Comparison of ENCODE assay signal across 29 cellular contexts in the genomic region with DNA sequence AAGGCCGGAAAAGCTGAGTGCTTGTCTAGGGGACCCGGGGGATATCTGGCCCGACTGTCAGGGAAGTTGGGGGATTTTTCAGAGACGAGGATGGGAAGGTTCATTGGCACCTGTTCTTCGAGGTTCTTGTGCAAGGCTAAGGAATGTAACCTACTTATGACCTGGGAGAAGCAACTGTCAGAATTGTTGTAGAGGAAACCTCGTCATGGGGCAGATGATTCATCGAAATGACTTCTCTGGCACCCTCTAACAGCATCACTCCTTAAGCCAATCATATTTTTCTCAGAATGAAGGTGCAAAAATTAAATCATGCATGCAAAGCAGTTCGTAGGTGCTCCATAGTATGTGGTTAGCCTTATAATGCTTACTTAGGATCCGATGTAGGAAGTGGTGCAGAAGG. TPM values are rescaled to one million over a fixed set of nuclear protein-coding genes. Genes with fewer than 3 reads are reported as not detected.
DNase-seq lines count a peak whose midpoint lies in the region; ATAC-seq and TF ChIP-seq lines count a peak whose summit lies in the region.
"Had no signal": no experiment of that assay in that cellular context is flagged by ENCODE, and none has a peak within 500 bp of the region (broad histone marks: within the 10 kb centered on the region; RNA-seq: fewer than 3 reads in every experiment).

No MANE protein-coding gene starts in this region.

- H2AFZ ChIP-seq in osteoblast (ENCODE audit: low read length): no peak overlapping the region

- peak overlapping the region; percentile 2; the same call in 1 of the 2 replicates for H3K27ac Mint-ChIP-seq in WTC11
- no peak overlapping the region for H3K27ac Mint-ChIP-seq in activated naive CD8-positive, alpha-beta T cell treated with anti-CD3 and anti-CD28 coated beads for 36 hours
- no peak overlapping the region for H3K27ac Mint-ChIP-seq in Caco-2 (ENCODE audit: unreplicated experiment)
- H3K27ac Mint-ChIP-seq: activated naive CD4-positive, alpha-beta T cell treated with anti-CD3 and anti-CD28 coated beads for 36 hours; naive thymus-derived CD8-positive, alpha-beta T cell; stimulated activated memory B cell treated with anti-CD40 and anti-IgM and Interleukin-4, amounts not matched to agents 10 μg/mL and 1 μg/mL and 100 μg/mL, for 72 hours; T-helper 17 cell had no signal

- H3K4me1 ChIP-seq in osteoblast (ENCODE audit: insufficient read depth, low read length) (no peaks in the 10 kb centered on the region), Caco-2 (no peaks in the 10 kb centered on the region)
- H3K4me1 ChIP-seq: BLaER1 had no signal

- H3K4me3 ChIP-seq in H7 (ENCODE audit: insufficient read depth, low read depth, low read length) (no peak overlapping the region), epithelial cell of proximal tubule (ENCODE audit: low read depth, low read length) (no peak overlapping the region), osteoblast (ENCODE audit: insufficient read depth, low read length) (no peak overlapping the region), Caco-2 (ENCODE audit: low read depth, low read length) (no peak overlapping the region)
- H3K4me3 ChIP-seq: BLaER1, GM12878, SK-N-MC, suprapubic skin, vagina had no signal

- H3K9me3 ChIP-seq in osteoblast (ENCODE audit: low read depth, low read length) (no peaks in the 10 kb centered on the region), Caco-2 (no peaks in the 10 kb centered on the region)
- H3K9me3 ChIP-seq: BLaER1, suprapubic skin, vagina had no signal

- POLR2A ChIA-PET in WTC11 (lab: Charles Lee): no interaction called here
- POLR2A ChIA-PET in Caco-2 (lab: Charles Lee): no interaction called here

- no TSS peak for BruUV-seq in Caco-2 (replicated peaks; lab: Mats Ljungman, UMichigan)

- H3K4me2 ChIP-seq in osteoblast (ENCODE audit: insufficient read depth, low read length): no peak overlapping the region
- H3K4me2 ChIP-seq: BLaER1 had no signal

- peaks cover 21% of the 10 kb centered on the region for H3K4me1 Mint-ChIP-seq in WTC11
- H3K4me1 Mint-ChIP-seq in activated naive CD8-positive, alpha-beta T cell treated with anti-CD3 and anti-CD28 coated beads for 36 hours: no peaks in the 10 kb centered on the region
- no peaks in the 10 kb centered on the region for H3K4me1 Mint-ChIP-seq in Caco-2 (ENCODE audit: low read depth, unreplicated experiment)
- H3K4me1 Mint-ChIP-seq: naive thymus-derived CD8-positive, alpha-beta T cell; stimulated activated memory B cell treated with anti-CD40 and anti-IgM and Interleukin-4, amounts not matched to agents 10 μg/mL and 1 μg/mL and 100 μg/mL, for 72 hours; T-helper 17 cell had no signal

- intact Hi-C loops in posterior cingulate gyrus (cut with DNase I) (no loop called here), Caco-2 (cut with micrococcal nuclease; ENCODE audit: unreplicated experiment) (no loop called here)

- H3K27me3 Mint-ChIP-seq in WTC11 (ENCODE audit: low read depth) (no peaks in the 10 kb centered on the region), Caco-2 (ENCODE audit: insufficient read depth, unreplicated experiment) (no peaks in the 10 kb centered on the region)
- no peaks in the 10 kb centered on the region for H3K27me3 Mint-ChIP-seq in activated naive CD8-positive, alpha-beta T cell treated with anti-CD3 and anti-CD28 coated beads for 36 hours
- H3K27me3 Mint-ChIP-seq: naive thymus-derived CD8-positive, alpha-beta T cell; stimulated activated memory B cell treated with anti-CD40 and anti-IgM and Interleukin-4, amounts not matched to agents 10 μg/mL and 1 μg/mL and 100 μg/mL, for 72 hours; T-helper 17 cell had no signal

- H3K36me3 Mint-ChIP-seq in WTC11: peaks cover 2% of the 10 kb centered on the region; the same call in 1 of the 2 replicates
- H3K36me3 Mint-ChIP-seq in activated naive CD8-positive, alpha-beta T cell treated with anti-CD3 and anti-CD28 coated beads for 36 hours: no peaks in the 10 kb centered on the region
- H3K36me3 Mint-ChIP-seq in Caco-2 (ENCODE audit: insufficient read depth, unreplicated experiment): no peaks in the 10 kb centered on the region
- H3K36me3 Mint-ChIP-seq: naive thymus-derived CD8-positive, alpha-beta T cell; stimulated activated memory B cell treated with anti-CD40 and anti-IgM and Interleukin-4, amounts not matched to agents 10 μg/mL and 1 μg/mL and 100 μg/mL, for 72 hours had no signal

- H3K27me3 ChIP-seq in H7 (ENCODE audit: control insufficient read depth, insufficient read depth, low read length): no peaks in the 10 kb centered on the region
- no peaks in the 10 kb centered on the region for H3K27me3 ChIP-seq in osteoblast (ENCODE audit: insufficient read depth, low read length)
- no peaks in the 10 kb centered on the region for H3K27me3 ChIP-seq in Caco-2 (replicated peaks; ENCODE audit: control insufficient read depth, insufficient read depth, low read length)
- H3K27me3 ChIP-seq: BLaER1, suprapubic skin, vagina had no signal

- H3K36me3 ChIP-seq in H7 (replicated peaks; ENCODE audit: control insufficient read depth, insufficient read depth, low read length) (no peaks in the 10 kb centered on the region), osteoblast (ENCODE audit: insufficient read depth, low read length) (no peaks in the 10 kb centered on the region), Caco-2 (ENCODE audit: control insufficient read depth, insufficient read depth, low read length) (no peaks in the 10 kb centered on the region)
- H3K36me3 ChIP-seq: BLaER1, suprapubic skin, vagina had no signal

- H4K20me1 ChIP-seq in osteoblast (ENCODE audit: insufficient read depth, low read length): no peaks in the 10 kb centered on the region
- H4K20me1 ChIP-seq: BLaER1 had no signal

- H3K4me3 Mint-ChIP-seq in WTC11: no peak overlapping the region
- no peak overlapping the region for H3K4me3 Mint-ChIP-seq in activated naive CD8-positive, alpha-beta T cell treated with anti-CD3 and anti-CD28 coated beads for 36 hours
- H3K4me3 Mint-ChIP-seq in Caco-2 (ENCODE audit: unreplicated experiment): no peak overlapping the region
- H3K4me3 Mint-ChIP-seq: activated naive CD4-positive, alpha-beta T cell treated with anti-CD3 and anti-CD28 coated beads for 36 hours; naive thymus-derived CD8-positive, alpha-beta T cell; stimulated activated memory B cell treated with anti-CD40 and anti-IgM and Interleukin-4, amounts not matched to agents 10 μg/mL and 1 μg/mL and 100 μg/mL, for 72 hours; T-helper 17 cell had no signal

- ATAC-seq in WTC11 (no peak), GM18867 (IDR thresholded peaks at IDR 0.05; ENCODE audit: unreplicated experiment) (no peak)
- ATAC-seq: GM12878; naive thymus-derived CD8-positive, alpha-beta T cell; right cardiac atrium; stimulated activated memory B cell treated with anti-CD40 and anti-IgM and Interleukin-4, amounts not matched to agents 10 μg/mL and 1 μg/mL and 100 μg/mL, for 72 hours; T-helper 17 cell had no signal

- DNase-seq in H7 (peak; percentile 9), WTC11 (ENCODE audit: low spot score) (no peak), epithelial cell of proximal tubule (ENCODE audit: low read depth) (peak; percentile 94), osteoblast (ENCODE audit: insufficient read length, low spot score, missing footprints) (peak; percentile 52), posterior cingulate gyrus (no peak), Caco-2 (no peak)
- DNase-seq in activated naive CD8-positive, alpha-beta T cell treated with anti-CD3 and anti-CD28 coated beads for 36 hours: no peak
- DNase-seq: activated CD4-positive, alpha-beta T cell treated with anti-CD3 and anti-CD28 coated beads for 48 hours; activated naive CD4-positive, alpha-beta T cell treated with anti-CD3 and anti-CD28 coated beads for 36 hours; activated T-cell treated with anti-CD3 and anti-CD28 coated beads, Interleukin-2, amount 50 U/mL, for 48 hours; central memory CD4-positive, alpha-beta T cell; dermis blood vessel endothelial cell; glutamatergic neuron; HCEC 1CT; mesenchymal stem cell; naive thymus-derived CD8-positive, alpha-beta T cell; NCI-H1436 treated with DMSO at 0.1 percent for 48 hours; NCI-H524; occipital lobe; right cardiac atrium; stimulated activated CD4-positive, alpha-beta T cell treated with anti-CD3 and anti-CD28 coated beads, Interleukin-4, amount 100 ng/mL, for 1 hour; T-helper 17 cell had no signal

- H3K9me3 Mint-ChIP-seq in WTC11 (no peaks in the 10 kb centered on the region), Caco-2 (ENCODE audit: unreplicated experiment) (no peaks in the 10 kb centered on the region)
- no peaks in the 10 kb centered on the region for H3K9me3 Mint-ChIP-seq in activated naive CD8-positive, alpha-beta T cell treated with anti-CD3 and anti-CD28 coated beads for 36 hours
- H3K9me3 Mint-ChIP-seq: stimulated activated memory B cell treated with anti-CD40 and anti-IgM and Interleukin-4, amounts not matched to agents 10 μg/mL and 1 μg/mL and 100 μg/mL, for 72 hours had no signal

- no peak for TF ChIP-seq CTCF in WTC11 (IDR thresholded peaks at IDR 0.05)
- TF ChIP-seq CTCF in epithelial cell of proximal tubule (conservative IDR thresholded peaks at IDR 0.05; ENCODE audit: low read depth, low read length): no peak
- TF ChIP-seq CTCF in osteoblast (IDR thresholded peaks at IDR 0.05; ENCODE audit: extremely low read depth, low read depth, low read length): no peak
- no peak for TF ChIP-seq CTCF in Caco-2 (IDR thresholded peaks at IDR 0.05; ENCODE audit: insufficient read depth in 1 of 2, low read depth in 1 of 2, low read length in 1 of 2, severe bottlenecking in 1 of 2, unreplicated experiment in 1 of 2)

- CTCF ChIA-PET in WTC11 (lab: Charles Lee) (no interaction called here), Caco-2 (lab: Charles Lee) (no interaction called here)

- H3K27ac ChIP-seq in osteoblast (ENCODE audit: low read depth, low read length): no peak overlapping the region
- H3K27ac ChIP-seq: BLaER1, SK-N-MC, suprapubic skin, vagina had no signal

- no peaks in the 10 kb centered on the region for H3K79me2 ChIP-seq in osteoblast (ENCODE audit: insufficient read depth, low read length)

TF ChIP-seq in WTC11, 78 proteins besides CTCF, POLR2A, EP300 and RAD21 (continues in another document):
- TF ChIP-seq ELF4 (CRISPR knock-in tag; IDR thresholded peaks at IDR 0.05; ENCODE audit: low read depth): no peak
- TF ChIP-seq, protein P1, sequence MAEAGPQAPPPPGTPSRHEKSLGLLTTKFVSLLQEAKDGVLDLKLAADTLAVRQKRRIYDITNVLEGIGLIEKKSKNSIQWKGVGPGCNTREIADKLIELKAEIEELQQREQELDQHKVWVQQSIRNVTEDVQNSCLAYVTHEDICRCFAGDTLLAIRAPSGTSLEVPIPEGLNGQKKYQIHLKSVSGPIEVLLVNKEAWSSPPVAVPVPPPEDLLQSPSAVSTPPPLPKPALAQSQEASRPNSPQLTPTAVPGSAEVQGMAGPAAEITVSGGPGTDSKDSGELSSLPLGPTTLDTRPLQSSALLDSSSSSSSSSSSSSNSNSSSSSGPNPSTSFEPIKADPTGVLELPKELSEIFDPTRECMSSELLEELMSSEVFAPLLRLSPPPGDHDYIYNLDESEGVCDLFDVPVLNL (CRISPR knock-in tag; IDR thresholded peaks at IDR 0.05; ENCODE audit: borderline replicate concordance, low read depth): no peak
- no peak for TF ChIP-seq MYBL2 (CRISPR knock-in tag; IDR thresholded peaks at IDR 0.05)

RNA-seq across cellular contexts. Expression of a gene that starts 58.6 kb away (rescaled TPM):
- 21.9 and 27.5 TPM in 2 replicates for total RNA-seq in H7 (2014; rRNA removed; shearing (Covaris generic))
- total RNA-seq in WTC11 (2021) (31.7 to 37.9 TPM (median 37.8 TPM) in 3 replicates), epithelial cell of proximal tubule (0.86 and 1.4 TPM in 2 replicates), osteoblast (63.3 and 86.9 TPM in 2 replicates), Caco-2 (2022) (0.54 and 1.2 TPM in 2 replicates)
- total RNA-seq in activated naive CD8-positive, alpha-beta T cell treated with anti-CD3 and anti-CD28 coated beads for 36 hours: under 1 TPM in 1 of 2 experiments, not detected in 1; 0.04 TPM
- total RNA-seq: activated naive CD4-positive, alpha-beta T cell treated with anti-CD3 and anti-CD28 coated beads for 36 hours had no signal

Comparison
In these comparisons a context has a peak if more than half of its experiments do, and no peak if none do; other contexts are left out.
1. DNase-seq: peak in H7 (single experiment), epithelial cell of proximal tubule (single experiment) and osteoblast (single experiment); none in WTC11 (single experiment), posterior cingulate gyrus (0 of 10), activated naive CD8-positive, alpha-beta T cell treated with anti-CD3 and anti-CD28 coated beads for 36 hours (single experiment) and Caco-2 (0 of 2).